ENCODE assay signal across 1 cellular context in the genomic region with DNA sequence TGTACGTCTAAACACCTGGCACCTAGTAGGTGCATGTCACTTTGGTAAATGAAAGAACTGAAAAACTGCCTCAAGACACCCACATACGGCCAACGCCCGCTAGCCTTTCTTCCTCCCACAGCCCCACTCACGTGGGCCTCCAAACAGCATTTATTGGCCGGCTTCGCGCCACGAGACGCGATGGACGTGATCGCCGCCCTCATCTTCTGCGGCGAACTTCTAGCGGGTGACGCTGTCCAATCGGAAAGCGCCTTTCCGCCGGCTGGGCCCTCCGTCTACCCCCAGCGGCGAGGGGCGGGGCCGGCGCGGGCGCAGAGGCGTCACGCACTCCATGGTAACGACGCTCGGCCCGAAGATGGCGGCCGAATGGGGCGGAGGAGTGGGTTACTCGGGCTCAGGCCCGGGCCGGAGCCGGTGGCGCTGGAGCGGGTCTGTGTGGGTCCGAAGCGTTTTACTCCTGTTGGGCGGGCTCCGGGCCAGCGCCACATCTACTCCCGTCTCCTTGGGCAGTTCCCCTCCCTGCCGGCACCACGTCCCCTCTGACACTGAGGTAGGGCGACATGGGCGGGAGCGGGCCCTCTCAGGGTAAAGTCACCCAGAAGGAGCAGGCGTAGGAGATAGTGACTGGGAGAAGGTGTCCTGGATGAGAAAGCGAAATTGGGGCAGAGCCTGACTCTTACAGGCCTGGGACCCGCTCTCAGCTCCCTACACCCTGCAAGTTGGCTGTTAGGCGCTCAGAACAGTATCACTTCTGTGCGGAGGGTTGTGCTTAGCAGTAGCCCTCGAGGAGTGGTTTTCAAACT.
TF ChIP-seq lines count a peak whose summit lies in the region.

Gene LMLN (plus strand): TSS at position 327 of the 803 bp plus-strand sequence. CDS start 29 bp downstream, at position 356.

TF ChIP-seq in HepG2, 621 proteins besides CTCF, POLR2A, EP300 and RAD21 (continued from another document and continues in another):
- 0 out of 2 replicates have a peak, but pooled peaks have one; percentile 34 for TF ChIP-seq PRDM15 (CRISPR knock-in tag; IDR thresholded peaks at IDR 0.05)
- peak; percentile 76; the same call in 1 of the 2 replicates for TF ChIP-seq YEATS2 (CRISPR knock-in tag; IDR thresholded peaks at IDR 0.05; ENCODE audit: borderline replicate concordance)
- TF ChIP-seq YY1 (IDR thresholded peaks at IDR 0.05; ENCODE audit: insufficient read depth, insufficient replicate concordance, low read depth, low read length): peak; percentile 96
- peak; percentile 90 for TF ChIP-seq RFX3 (CRISPR knock-in tag; IDR thresholded peaks at IDR 0.05)
- TF ChIP-seq, protein P1, sequence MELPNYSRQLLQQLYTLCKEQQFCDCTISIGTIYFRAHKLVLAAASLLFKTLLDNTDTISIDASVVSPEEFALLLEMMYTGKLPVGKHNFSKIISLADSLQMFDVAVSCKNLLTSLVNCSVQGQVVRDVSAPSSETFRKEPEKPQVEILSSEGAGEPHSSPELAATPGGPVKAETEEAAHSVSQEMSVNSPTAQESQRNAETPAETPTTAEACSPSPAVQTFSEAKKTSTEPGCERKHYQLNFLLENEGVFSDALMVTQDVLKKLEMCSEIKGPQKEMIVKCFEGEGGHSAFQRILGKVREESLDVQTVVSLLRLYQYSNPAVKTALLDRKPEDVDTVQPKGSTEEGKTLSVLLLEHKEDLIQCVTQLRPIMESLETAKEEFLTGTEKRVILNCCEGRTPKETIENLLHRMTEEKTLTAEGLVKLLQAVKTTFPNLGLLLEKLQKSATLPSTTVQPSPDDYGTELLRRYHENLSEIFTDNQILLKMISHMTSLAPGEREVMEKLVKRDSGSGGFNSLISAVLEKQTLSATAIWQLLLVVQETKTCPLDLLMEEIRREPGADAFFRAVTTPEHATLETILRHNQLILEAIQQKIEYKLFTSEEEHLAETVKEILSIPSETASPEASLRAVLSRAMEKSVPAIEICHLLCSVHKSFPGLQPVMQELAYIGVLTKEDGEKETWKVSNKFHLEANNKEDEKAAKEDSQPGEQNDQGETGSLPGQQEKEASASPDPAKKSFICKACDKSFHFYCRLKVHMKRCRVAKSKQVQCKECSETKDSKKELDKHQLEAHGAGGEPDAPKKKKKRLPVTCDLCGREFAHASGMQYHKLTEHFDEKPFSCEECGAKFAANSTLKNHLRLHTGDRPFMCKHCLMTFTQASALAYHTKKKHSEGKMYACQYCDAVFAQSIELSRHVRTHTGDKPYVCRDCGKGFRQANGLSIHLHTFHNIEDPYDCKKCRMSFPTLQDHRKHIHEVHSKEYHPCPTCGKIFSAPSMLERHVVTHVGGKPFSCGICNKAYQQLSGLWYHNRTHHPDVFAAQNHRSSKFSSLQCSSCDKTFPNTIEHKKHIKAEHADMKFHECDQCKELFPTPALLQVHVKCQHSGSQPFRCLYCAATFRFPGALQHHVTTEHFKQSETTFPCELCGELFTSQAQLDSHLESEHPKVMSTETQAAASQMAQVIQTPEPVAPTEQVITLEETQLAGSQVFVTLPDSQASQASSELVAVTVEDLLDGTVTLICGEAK (IDR thresholded peaks at IDR 0.05): no peak
- TF ChIP-seq, protein P1 (CRISPR knock-in tag; IDR thresholded peaks at IDR 0.05): 0 out of 2 replicates have a peak, but pooled peaks have one; percentile 42
- TF ChIP-seq, protein P2, sequence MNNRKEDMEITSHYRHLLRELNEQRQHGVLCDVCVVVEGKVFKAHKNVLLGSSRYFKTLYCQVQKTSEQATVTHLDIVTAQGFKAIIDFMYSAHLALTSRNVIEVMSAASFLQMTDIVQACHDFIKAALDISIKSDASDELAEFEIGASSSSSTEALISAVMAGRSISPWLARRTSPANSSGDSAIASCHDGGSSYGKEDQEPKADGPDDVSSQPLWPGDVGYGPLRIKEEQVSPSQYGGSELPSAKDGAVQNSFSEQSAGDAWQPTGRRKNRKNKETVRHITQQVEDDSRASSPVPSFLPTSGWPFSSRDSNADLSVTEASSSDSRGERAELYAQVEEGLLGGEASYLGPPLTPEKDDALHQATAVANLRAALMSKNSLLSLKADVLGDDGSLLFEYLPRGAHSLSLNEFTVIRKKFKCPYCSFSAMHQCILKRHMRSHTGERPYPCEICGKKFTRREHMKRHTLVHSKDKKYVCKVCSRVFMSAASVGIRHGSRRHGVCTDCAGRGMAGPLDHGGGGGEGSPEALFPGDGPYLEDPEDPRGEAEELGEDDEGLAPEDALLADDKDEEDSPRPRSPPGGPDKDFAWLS (CRISPR knock-in tag; IDR thresholded peaks at IDR 0.05; ENCODE audit: borderline replicate concordance): no peak
- TF ChIP-seq, protein P3, sequence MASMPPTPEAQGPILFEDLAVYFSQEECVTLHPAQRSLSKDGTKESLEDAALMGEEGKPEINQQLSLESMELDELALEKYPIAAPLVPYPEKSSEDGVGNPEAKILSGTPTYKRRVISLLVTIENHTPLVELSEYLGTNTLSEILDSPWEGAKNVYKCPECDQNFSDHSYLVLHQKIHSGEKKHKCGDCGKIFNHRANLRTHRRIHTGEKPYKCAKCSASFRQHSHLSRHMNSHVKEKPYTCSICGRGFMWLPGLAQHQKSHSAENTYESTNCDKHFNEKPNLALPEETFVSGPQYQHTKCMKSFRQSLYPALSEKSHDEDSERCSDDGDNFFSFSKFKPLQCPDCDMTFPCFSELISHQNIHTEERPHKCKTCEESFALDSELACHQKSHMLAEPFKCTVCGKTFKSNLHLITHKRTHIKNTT (CRISPR knock-in tag; IDR thresholded peaks at IDR 0.05): no peak
- TF ChIP-seq NCOA1 (CRISPR knock-in tag; IDR thresholded peaks at IDR 0.05): no peak
- no peak for TF ChIP-seq HNF1A (IDR thresholded peaks at IDR 0.05; ENCODE audit: low read depth)
- 0 out of 2 replicates have a peak, but pooled peaks have one; percentile 13 for TF ChIP-seq HNF1A (CRISPR knock-in tag; IDR thresholded peaks at IDR 0.05; ENCODE audit: borderline replicate concordance)
- TF ChIP-seq ZNF556 (CRISPR knock-in tag; IDR thresholded peaks at IDR 0.05; ENCODE audit: borderline replicate concordance): no peak
- TF ChIP-seq REPIN1 (CRISPR knock-in tag; IDR thresholded peaks at IDR 0.05; ENCODE audit: borderline replicate concordance, low read depth): peak; percentile 79
- no peak for TF ChIP-seq MBNL3 (CRISPR knock-in tag; conservative IDR thresholded peaks at IDR 0.05)
- 0 out of 2 replicates have a peak, but pooled peaks have one; percentile 52 for TF ChIP-seq MAF1 (CRISPR knock-in tag; IDR thresholded peaks at IDR 0.05; ENCODE audit: borderline replicate concordance)
- no peak for TF ChIP-seq ZNF660 (CRISPR knock-in tag; IDR thresholded peaks at IDR 0.05; ENCODE audit: borderline replicate concordance, low read depth)
- no peak for TF ChIP-seq RNF2 (conservative IDR thresholded peaks at IDR 0.05; ENCODE audit: low read depth)
- TF ChIP-seq SRSF4 (IDR thresholded peaks at IDR 0.05; ENCODE audit: low read depth, low read length, poor library complexity, severe bottlenecking): no peak
- 0 out of 2 replicates have a peak, but pooled peaks have one; percentile 33 for TF ChIP-seq PPARG (CRISPR knock-in tag; conservative IDR thresholded peaks at IDR 0.05)
- peak; percentile 88 for TF ChIP-seq PHF8 (CRISPR knock-in tag; IDR thresholded peaks at IDR 0.05)
- TF ChIP-seq, protein P4, sequence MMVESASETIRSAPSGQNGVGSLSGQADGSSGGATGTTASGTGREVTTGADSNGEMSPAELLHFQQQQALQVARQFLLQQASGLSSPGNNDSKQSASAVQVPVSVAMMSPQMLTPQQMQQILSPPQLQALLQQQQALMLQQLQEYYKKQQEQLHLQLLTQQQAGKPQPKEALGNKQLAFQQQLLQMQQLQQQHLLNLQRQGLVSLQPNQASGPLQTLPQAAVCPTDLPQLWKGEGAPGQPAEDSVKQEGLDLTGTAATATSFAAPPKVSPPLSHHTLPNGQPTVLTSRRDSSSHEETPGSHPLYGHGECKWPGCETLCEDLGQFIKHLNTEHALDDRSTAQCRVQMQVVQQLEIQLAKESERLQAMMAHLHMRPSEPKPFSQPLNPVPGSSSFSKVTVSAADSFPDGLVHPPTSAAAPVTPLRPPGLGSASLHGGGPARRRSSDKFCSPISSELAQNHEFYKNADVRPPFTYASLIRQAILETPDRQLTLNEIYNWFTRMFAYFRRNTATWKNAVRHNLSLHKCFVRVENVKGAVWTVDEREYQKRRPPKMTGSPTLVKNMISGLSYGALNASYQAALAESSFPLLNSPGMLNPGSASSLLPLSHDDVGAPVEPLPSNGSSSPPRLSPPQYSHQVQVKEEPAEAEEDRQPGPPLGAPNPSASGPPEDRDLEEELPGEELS (CRISPR knock-in tag; IDR thresholded peaks at IDR 0.05): no peak
- TF ChIP-seq ZNF552 (CRISPR knock-in tag; IDR thresholded peaks at IDR 0.05; ENCODE audit: borderline replicate concordance): no peak
- TF ChIP-seq HNRNPK (IDR thresholded peaks at IDR 0.05; ENCODE audit: low read depth, low read length, poor library complexity, severe bottlenecking): no peak
- TF ChIP-seq FOXO4 (CRISPR knock-in tag; conservative IDR thresholded peaks at IDR 0.05): no peak
